In genomic region chr3:71051259-71051595, GRCh38 we compare ENCODE assay signal across 10 cellular contexts.
DNase-seq lines count a peak whose midpoint lies in the region; ATAC-seq and TF ChIP-seq lines count a peak whose summit lies in the region.
"Had no signal": no experiment of that assay in that cellular context is flagged by ENCODE, and none has a peak within 500 bp of the region (broad histone marks: within the 10 kb centered on the region; RNA-seq: fewer than 3 reads in every experiment).

No MANE protein-coding gene starts in this region.

- H2AFZ ChIP-seq in hepatocyte, result no peak overlapping the region

- POLR2A ChIA-PET in activated CD8-positive, alpha-beta T cell treated with anti-CD3 and anti-CD28 coated beads for 36 hours (lab: Charles Lee), result interaction anchor here (1.0 to 3.6 kb wide), 6 partner anchors 11 to 249 kb away, joined by 3 to 39 read pairs (median 4); no protein-coding TSS in a partner anchor

- H3K9me3 ChIP-seq in hepatocyte (ENCODE audit: low read depth) (no peaks in the 10 kb centered on the region), subcutaneous abdominal adipose tissue (ENCODE audit: control insufficient read depth in 5 of 5, low read length in 5 of 5) (no peaks in the 10 kb centered on the region)

- no peaks in the 10 kb centered on the region for H3K9me2 ChIP-seq in hepatocyte (replicated peaks; ENCODE audit: insufficient read depth)

- H3K4me1 ChIP-seq in hepatocyte (ENCODE audit: insufficient read depth), result peaks cover 55% of the 10 kb centered on the region
- peaks cover 6 to 95% (median 41%) of the 10 kb centered on the region in 5 donors for H3K4me1 ChIP-seq in subcutaneous abdominal adipose tissue (ENCODE audit: control insufficient read depth in 5 of 5, insufficient read depth in 5 of 5, low read length in 5 of 5)

- no peak for DNase-seq in activated T-cell treated with anti-CD3 and anti-CD28 coated beads, Interleukin-2, amount 50 U/mL, for 24 hours
- DNase-seq in activated T-cell treated with anti-CD3 and anti-CD28 coated beads for 4 hours (no peak), hepatocyte (ENCODE audit: low spot score) (no peak), hepatic stellate cell (ENCODE audit: low spot score) (no peak), ACHN (no peak), T1000 (lab: John Stamatoyannopoulos, UW) (no peak)
- DNase-seq in activated CD8-positive, alpha-beta T cell treated with anti-CD3 and anti-CD28 coated beads for 36 hours, result no peak
- DNase-seq: stimulated activated CD4-positive, alpha-beta T cell treated with anti-CD3 and anti-CD28 coated beads, Interleukin-2, amount 100 ng/mL, for 24 hours had no signal

- intact Hi-C loops in activated CD8-positive, alpha-beta T cell treated with anti-CD3 and anti-CD28 coated beads for 36 hours (cut with micrococcal nuclease), result no loop called here

- no peak overlapping the region for H3K4me3 ChIP-seq in hepatocyte
- no peak overlapping the region for H3K4me3 ChIP-seq in subcutaneous abdominal adipose tissue (ENCODE audit: low read depth in 1 of 5, low read length in 5 of 5)

- H3K9ac ChIP-seq in subcutaneous abdominal adipose tissue (ENCODE audit: low read length in 5 of 5), result no peak overlapping the region

- H3K27me3 ChIP-seq in hepatocyte (no peaks in the 10 kb centered on the region), subcutaneous abdominal adipose tissue (ENCODE audit: control insufficient read depth in 5 of 5, insufficient read depth in 4 of 5, low read length in 5 of 5) (no peaks in the 10 kb centered on the region)

- CTCF ChIA-PET in activated CD8-positive, alpha-beta T cell treated with anti-CD3 and anti-CD28 coated beads for 36 hours (lab: Charles Lee), result interaction anchor here (1.2 to 1.8 kb wide), 6 partner anchors 10 to 535 kb away, joined by 3 to 5 read pairs (median 4); no protein-coding TSS in a partner anchor

- peaks cover 100% of the 10 kb centered on the region for H3K4me1 Mint-ChIP-seq in activated T-cell treated with anti-CD3 and anti-CD28 coated beads, Interleukin-2, amount 50 U/mL, for 24 hours (ENCODE audit: low read depth)
- peaks cover 100% of the 10 kb centered on the region for H3K4me1 Mint-ChIP-seq in activated CD8-positive, alpha-beta T cell treated with anti-CD3 and anti-CD28 coated beads for 36 hours (ENCODE audit: low read depth)

- H3K27ac Mint-ChIP-seq in activated T-cell treated with anti-CD3 and anti-CD28 coated beads, Interleukin-2, amount 50 U/mL, for 24 hours, result no peak overlapping the region
- H3K27ac Mint-ChIP-seq in activated CD8-positive, alpha-beta T cell treated with anti-CD3 and anti-CD28 coated beads for 36 hours, result peak overlapping the region; percentile 90

- H3K4me2 ChIP-seq in hepatocyte, result no peak overlapping the region

- peak overlapping the region; percentile 64 for H3K4me3 Mint-ChIP-seq in activated T-cell treated with anti-CD3 and anti-CD28 coated beads, Interleukin-2, amount 50 U/mL, for 24 hours
- peak overlapping the region; percentile 16 for H3K4me3 Mint-ChIP-seq in activated CD8-positive, alpha-beta T cell treated with anti-CD3 and anti-CD28 coated beads for 36 hours

- TF ChIP-seq CTCF in activated CD8-positive, alpha-beta T cell treated with anti-CD3 and anti-CD28 coated beads for 36 hours (IDR thresholded peaks at IDR 0.05), result no peak
- no peak for TF ChIP-seq CTCF in hepatocyte (IDR thresholded peaks at IDR 0.05; ENCODE audit: poor library complexity)

- H3K79me2 ChIP-seq in hepatocyte, result peaks cover 75% of the 10 kb centered on the region

- in situ Hi-C loops in ACHN (cut with HindIII; ENCODE audit: low pct_ligation_motif_present, low pct_unique_long_range_greater_than_20kb, low sequenced_read_pairs), result no loop called here

- H3K9me3 Mint-ChIP-seq in activated T-cell treated with anti-CD3 and anti-CD28 coated beads, Interleukin-2, amount 50 U/mL, for 24 hours, result no peaks in the 10 kb centered on the region
- H3K9me3 Mint-ChIP-seq in activated CD8-positive, alpha-beta T cell treated with anti-CD3 and anti-CD28 coated beads for 36 hours, result no peaks in the 10 kb centered on the region

- ATAC-seq in activated CD8-positive, alpha-beta T cell treated with anti-CD3 and anti-CD28 coated beads for 36 hours, result no peak

- H4K20me1 ChIP-seq in hepatocyte (ENCODE audit: insufficient read depth, poor library complexity, severe bottlenecking), result peaks cover 8% of the 10 kb centered on the region

- 76% methylated on average over 5 of the region's 5 CpGs for WGBS in hepatocyte (ENCODE audit: low lambda C conversion rate, missing lambda C conversion rate)

- H3K27ac ChIP-seq in hepatocyte (peak overlapping the region; percentile 74), subcutaneous abdominal adipose tissue (ENCODE audit: low read depth, low read length) (peak overlapping the region; percentile 4)
- H3K27ac ChIP-seq: RWPE1 had no signal

- H3K36me3 Mint-ChIP-seq in activated T-cell treated with anti-CD3 and anti-CD28 coated beads, Interleukin-2, amount 50 U/mL, for 24 hours (ENCODE audit: low read depth), result peaks cover 100% of the 10 kb centered on the region
- H3K36me3 Mint-ChIP-seq in activated CD8-positive, alpha-beta T cell treated with anti-CD3 and anti-CD28 coated beads for 36 hours (ENCODE audit: low read depth), result peaks cover 85% of the 10 kb centered on the region

- peaks cover 4% of the 10 kb centered on the region for H3K36me3 ChIP-seq in hepatocyte (replicated peaks; ENCODE audit: insufficient read depth, low read depth)
- H3K36me3 ChIP-seq in subcutaneous abdominal adipose tissue (ENCODE audit: control insufficient read depth in 5 of 5, insufficient read depth in 5 of 5, low read length in 5 of 5), result peaks cover 21 to 35% (median 30%) of the 10 kb centered on the region in 5 donors

- no peaks in the 10 kb centered on the region for H3K27me3 Mint-ChIP-seq in activated T-cell treated with anti-CD3 and anti-CD28 coated beads, Interleukin-2, amount 50 U/mL, for 24 hours
- no peaks in the 10 kb centered on the region for H3K27me3 Mint-ChIP-seq in activated CD8-positive, alpha-beta T cell treated with anti-CD3 and anti-CD28 coated beads for 36 hours
